In the genomic region with DNA sequence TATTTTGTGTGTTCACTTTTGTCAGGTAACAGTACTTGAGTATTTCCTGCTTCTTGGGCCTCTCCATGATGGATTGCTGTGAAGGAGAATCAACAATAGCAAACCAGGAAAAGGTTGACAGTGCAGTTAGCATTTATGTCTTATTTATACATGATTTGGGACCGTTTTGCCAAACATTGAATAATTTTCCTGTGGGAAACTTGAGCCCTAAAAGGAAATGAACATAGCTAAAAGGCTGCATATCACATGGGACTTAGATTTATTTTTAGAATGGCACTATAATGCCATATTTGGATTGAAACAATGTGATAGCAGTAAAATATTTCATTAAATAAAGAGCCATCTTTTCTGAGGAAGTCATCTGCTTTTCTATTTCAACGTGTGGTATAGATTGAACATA, we compare ENCODE assay signal across 13 cellular contexts. TPM values are rescaled to one million over a fixed set of nuclear protein-coding genes. Genes with fewer than 3 reads are reported as not detected.
DNase-seq lines count a peak whose midpoint lies in the region; ATAC-seq and TF ChIP-seq lines count a peak whose summit lies in the region.
"Had no signal": no experiment of that assay in that cellular context is flagged by ENCODE, and none has a peak within 500 bp of the region (broad histone marks: within the 10 kb centered on the region; RNA-seq: fewer than 3 reads in every experiment).

No MANE protein-coding gene starts in this region.

- no peak for TF ChIP-seq POLR2A in upper lobe of left lung (IDR thresholded peaks at IDR 0.05)

- ATAC-seq in mucosa of descending colon (peak; percentile 24), upper lobe of left lung (ENCODE audit: low FRiP score in 2 of 2) (no peak), HG02763 (IDR thresholded peaks at IDR 0.05; ENCODE audit: unreplicated experiment) (no peak)

- TF ChIP-seq EP300 in upper lobe of left lung (IDR thresholded peaks at IDR 0.05), result no peak

- H3K27me3 ChIP-seq in upper lobe of left lung, result no peaks in the 10 kb centered on the region

- peaks cover 10% of the 10 kb centered on the region for H3K4me1 ChIP-seq in mucosa of descending colon (ENCODE audit: low read depth)
- peaks cover 7 to 28% (median 19%) of the 10 kb centered on the region in 4 donors for H3K4me1 ChIP-seq in upper lobe of left lung

- WGBS in upper lobe of left lung, 2 donors, result 8 to 11% methylated on average over 2 of the region's 2 CpGs

- H3K36me3 ChIP-seq in mucosa of descending colon (ENCODE audit: low read depth), result no peaks in the 10 kb centered on the region
- H3K36me3 ChIP-seq in upper lobe of left lung, result peaks cover 0 to 3% (median 0%) of the 10 kb centered on the region in 4 donors
- H3K36me3 ChIP-seq: lower lobe of right lung had no signal

- TF ChIP-seq CTCF in coronary artery (IDR thresholded peaks at IDR 0.05), result no peak
- TF ChIP-seq CTCF in mucosa of descending colon (IDR thresholded peaks at IDR 0.05), result no peak
- no peak for TF ChIP-seq CTCF in upper lobe of left lung (IDR thresholded peaks at IDR 0.05)

- H3K9me3 ChIP-seq in mucosa of descending colon (no peaks in the 10 kb centered on the region), upper lobe of left lung (no peaks in the 10 kb centered on the region)
- H3K9me3 ChIP-seq: lower lobe of right lung had no signal

- intact Hi-C loops in mucosa of descending colon (cut with DNase I, micrococcal nuclease), result no loop called here

- H3K4me3 ChIP-seq in coronary artery (no peak overlapping the region), mucosa of descending colon (no peak overlapping the region), upper lobe of left lung (no peak overlapping the region)
- H3K4me3 ChIP-seq: lower lobe of right lung had no signal

- peak; percentile 0 for DNase-seq in NCI-H1694 treated with DMSO at 0.1 percent for 48 hours (lab: John Stamatoyannopoulos, UW)
- no peak for DNase-seq in NCI-H1694 (lab: John Stamatoyannopoulos, UW)
- no peak for DNase-seq in coronary artery (ENCODE audit: low spot score)
- DNase-seq in mucosa of descending colon, result no peak
- DNase-seq in upper lobe of left lung, result no peak
- no peak for DNase-seq in T-helper 9 cell
- no peak for DNase-seq in activated CD8-positive, alpha-beta memory T cell treated with anti-CD3 and anti-CD28 coated beads, Interleukin-2, amount 50 U/mL, for 48 hours
- DNase-seq: amygdala, lower lobe of right lung, NCI-H1930 had no signal

- H3K27ac ChIP-seq in coronary artery (peak overlapping the region; percentile 83 to 85), upper lobe of left lung (peak overlapping the region; percentile 9 to 52 (median 40))
- H3K27ac ChIP-seq: lower lobe of right lung had no signal

RNA-seq across cellular contexts. Expression of a gene that starts 15.3 kb away (rescaled TPM):
- total RNA-seq in mucosa of descending colon, result 1 to 10 TPM in 2 of 3 donors, under 1 TPM in 1; 0.64 to 3.2 (median 2.6) TPM
- total RNA-seq in upper lobe of left lung, result 1 to 10 TPM in 3 of 6 donors, not detected in 3; 1.6 to 3.1 (median 2.1) TPM
- total RNA-seq: Daoy, HT-29 had no signal
